28 cellular contexts compared by ENCODE assay signal in genomic region chr15:75129788-75130187, GRCh38.
DNase-seq lines count a peak whose midpoint lies in the region; ATAC-seq and TF ChIP-seq lines count a peak whose summit lies in the region.
"Had no signal": no experiment of that assay in that cellular context is flagged by ENCODE, and none has a peak within 500 bp of the region (broad histone marks: within the 10 kb centered on the region; RNA-seq: fewer than 3 reads in every experiment).

No MANE protein-coding gene starts in this region.

- no peaks in the 10 kb centered on the region for H3K9me3 Mint-ChIP-seq in activated naive CD8-positive, alpha-beta T cell treated with anti-CD3 and anti-CD28 coated beads, Interleukin-2, amount 10 ng/mL, durations not matched to agents 7 days and 5 days
- H3K9me3 Mint-ChIP-seq in activated naive CD8-positive, alpha-beta T cell treated with anti-CD3 and anti-CD28 coated beads, Interleukin-2, amount 50 U/mL, for 24 hours = no peaks in the 10 kb centered on the region
- no peaks in the 10 kb centered on the region for H3K9me3 Mint-ChIP-seq in immature natural killer cell
- H3K9me3 Mint-ChIP-seq: activated CD4-positive, alpha-beta memory T cell treated with anti-CD3 and anti-CD28 coated beads, Interleukin-2, amount 10 ng/mL, durations not matched to agents 7 days and 5 days; HFFc6; mesothelial cell of epicardium; naive B cell had no signal

- DNase-seq in activated naive CD8-positive, alpha-beta T cell treated with anti-CD3 and anti-CD28 coated beads, Interleukin-2, amount 10 ng/mL, durations not matched to agents 7 days and 5 days = no peak
- DNase-seq in activated naive CD8-positive, alpha-beta T cell treated with anti-CD3 and anti-CD28 coated beads, Interleukin-2, amount 50 U/mL, for 24 hours = no peak
- no peak for DNase-seq in MM.1S
- no peak for DNase-seq in immature natural killer cell
- DNase-seq in activated naive CD4-positive, alpha-beta T cell treated with Interleukin-2 at 50 U/mL for 16 hours = no peak
- DNase-seq in NCI-H2029 treated with DMSO at 0.1 percent for 48 hours (lab: John Stamatoyannopoulos, UW) = no peak
- DNase-seq: activated CD4-positive, alpha-beta memory T cell treated with anti-CD3 and anti-CD28 coated beads, Interleukin-2, amount 10 ng/mL, durations not matched to agents 7 days and 5 days; activated CD4-positive, CD25-positive, alpha-beta regulatory T cell; activated gamma-delta T cell; adrenal gland; body of pancreas; dorsolateral prefrontal cortex; HFFc6; Karpas-422; left ventricle myocardium superior; naive B cell; NCI-H1694; NCI-H2171; NCI-H510A treated with DMSO at 0.1 percent for 48 hours; NK-92 treated with Interleukin-12 subunit alpha and Interleukin-12 subunit beta, amount 100 ng/mL, for 24 hours; PC-3; stimulated activated CD4-positive, alpha-beta T cell treated with anti-CD3 and anti-CD28 coated beads, Interleukin-2, amount 100 ng/mL, for 24 hours; T1000 had no signal

- no peak overlapping the region for H2AFZ ChIP-seq in MM.1S (ENCODE audit: low read length)

- peak overlapping the region; percentile 97 for H3K27ac Mint-ChIP-seq in activated naive CD8-positive, alpha-beta T cell treated with anti-CD3 and anti-CD28 coated beads, Interleukin-2, amount 10 ng/mL, durations not matched to agents 7 days and 5 days
- H3K27ac Mint-ChIP-seq in activated naive CD8-positive, alpha-beta T cell treated with anti-CD3 and anti-CD28 coated beads, Interleukin-2, amount 50 U/mL, for 24 hours = no peak overlapping the region
- peak overlapping the region; percentile 83 to 96 (median 92) for H3K27ac Mint-ChIP-seq in immature natural killer cell
- H3K27ac Mint-ChIP-seq: HFFc6, mesothelial cell of epicardium had no signal

- H3F3A ChIP-seq in MM.1S (ENCODE audit: insufficient read depth, low read length) = peaks cover 16% of the 10 kb centered on the region

- H3K27ac ChIP-seq in MM.1S (ENCODE audit: low read length) = peak overlapping the region; percentile 80; the same call in 1 of the 2 replicates
- H3K27ac ChIP-seq: adrenal gland, BLaER1, body of pancreas, tibial nerve had no signal

- ATAC-seq in activated naive CD8-positive, alpha-beta T cell treated with anti-CD3 and anti-CD28 coated beads, Interleukin-2, amount 10 ng/mL, durations not matched to agents 7 days and 5 days (ENCODE audit: low read depth) = no peak
- no peak for ATAC-seq in activated naive CD8-positive, alpha-beta T cell treated with anti-CD3 and anti-CD28 coated beads, Interleukin-2, amount 50 U/mL, for 24 hours
- no peak for ATAC-seq in HG02763 (IDR thresholded peaks at IDR 0.05; ENCODE audit: unreplicated experiment)
- ATAC-seq: body of pancreas, left ventricle myocardium superior, PC-3 had no signal

- TF ChIP-seq CTCF in MM.1S (IDR thresholded peaks at IDR 0.05; ENCODE audit: low read length) = no peak

- H3K9ac ChIP-seq in MM.1S (ENCODE audit: low read length) = no peak overlapping the region; the same call in 1 of the 2 replicates
- H3K9ac ChIP-seq: BLaER1 had no signal

- peaks cover 39% of the 10 kb centered on the region for H3K4me1 Mint-ChIP-seq in activated naive CD8-positive, alpha-beta T cell treated with anti-CD3 and anti-CD28 coated beads, Interleukin-2, amount 10 ng/mL, durations not matched to agents 7 days and 5 days
- peaks cover 30% of the 10 kb centered on the region for H3K4me1 Mint-ChIP-seq in activated naive CD8-positive, alpha-beta T cell treated with anti-CD3 and anti-CD28 coated beads, Interleukin-2, amount 50 U/mL, for 24 hours
- peaks cover 58 to 66% of the 10 kb centered on the region in 2 donors for H3K4me1 Mint-ChIP-seq in immature natural killer cell
- H3K4me1 Mint-ChIP-seq: mesothelial cell of epicardium had no signal

- no peaks in the 10 kb centered on the region for H3K79me2 ChIP-seq in MM.1S (ENCODE audit: low read length)

- H3K4me3 Mint-ChIP-seq in activated naive CD8-positive, alpha-beta T cell treated with anti-CD3 and anti-CD28 coated beads, Interleukin-2, amount 10 ng/mL, durations not matched to agents 7 days and 5 days = peak overlapping the region; percentile 32
- H3K4me3 Mint-ChIP-seq in activated naive CD8-positive, alpha-beta T cell treated with anti-CD3 and anti-CD28 coated beads, Interleukin-2, amount 50 U/mL, for 24 hours = no peak overlapping the region
- H3K4me3 Mint-ChIP-seq in immature natural killer cell = peak overlapping the region; percentile 55 to 85 (median 70)
- H3K4me3 Mint-ChIP-seq: HFFc6, mesothelial cell of epicardium had no signal

- H3K36me3 Mint-ChIP-seq in activated naive CD8-positive, alpha-beta T cell treated with anti-CD3 and anti-CD28 coated beads, Interleukin-2, amount 10 ng/mL, durations not matched to agents 7 days and 5 days = peaks cover 2% of the 10 kb centered on the region
- H3K36me3 Mint-ChIP-seq in activated naive CD8-positive, alpha-beta T cell treated with anti-CD3 and anti-CD28 coated beads, Interleukin-2, amount 50 U/mL, for 24 hours (ENCODE audit: low read depth) = no peaks in the 10 kb centered on the region
- no peaks in the 10 kb centered on the region for H3K36me3 Mint-ChIP-seq in immature natural killer cell
- H3K36me3 Mint-ChIP-seq: mesothelial cell of epicardium, naive B cell had no signal

- H4K20me1 ChIP-seq in MM.1S (ENCODE audit: insufficient read depth, low read length) = no peaks in the 10 kb centered on the region
- H4K20me1 ChIP-seq: BLaER1 had no signal

- no peak overlapping the region for H3K4me3 ChIP-seq in MM.1S (ENCODE audit: low read length)
- H3K4me3 ChIP-seq: adrenal gland, BLaER1, body of pancreas, dorsolateral prefrontal cortex, smooth muscle cell, tibial nerve had no signal

- H3K27me3 ChIP-seq in MM.1S (replicated peaks; ENCODE audit: insufficient read depth, low read length) = no peaks in the 10 kb centered on the region
- H3K27me3 ChIP-seq: adrenal gland, BLaER1, body of pancreas, dorsolateral prefrontal cortex, tibial nerve had no signal

- H3K4me1 ChIP-seq in MM.1S (ENCODE audit: low read length) = peaks cover 16% of the 10 kb centered on the region
- H3K4me1 ChIP-seq: body of pancreas had no signal

- no peaks in the 10 kb centered on the region for H3K9me2 ChIP-seq in MM.1S (replicated peaks; ENCODE audit: insufficient read depth, low read length)

- peak overlapping the region; percentile 92; the same call in 1 of the 2 replicates for H3K4me2 ChIP-seq in MM.1S (ENCODE audit: low read depth, low read length)
- H3K4me2 ChIP-seq: BLaER1, smooth muscle cell had no signal

- H3K27me3 Mint-ChIP-seq in activated naive CD8-positive, alpha-beta T cell treated with anti-CD3 and anti-CD28 coated beads, Interleukin-2, amount 10 ng/mL, durations not matched to agents 7 days and 5 days = no peaks in the 10 kb centered on the region
- peaks cover 9% of the 10 kb centered on the region for H3K27me3 Mint-ChIP-seq in activated naive CD8-positive, alpha-beta T cell treated with anti-CD3 and anti-CD28 coated beads, Interleukin-2, amount 50 U/mL, for 24 hours
- peaks cover 0 to 6% (median 6%) of the 10 kb centered on the region in 3 donors for H3K27me3 Mint-ChIP-seq in immature natural killer cell (ENCODE audit: low read depth in 3 of 3)
- H3K27me3 Mint-ChIP-seq: naive B cell had no signal

- POLR2A ChIA-PET in activated naive CD8-positive, alpha-beta T cell treated with anti-CD3 and anti-CD28 coated beads, Interleukin-2, amount 10 ng/mL, durations not matched to agents 7 days and 5 days (lab: Charles Lee) = interaction anchor here (1.1 to 3.4 kb wide), 7 partner anchors 21 to 86 kb away, joined by 3 to 44 read pairs (median 5); partner anchors contain the start of gene C15orf39

- H3K36me3 ChIP-seq in MM.1S (replicated peaks; ENCODE audit: insufficient read depth, low read length) = no peaks in the 10 kb centered on the region
- H3K36me3 ChIP-seq: adrenal gland, BLaER1, tibial nerve had no signal

- H3K9me3 ChIP-seq in MM.1S (replicated peaks; ENCODE audit: insufficient read depth, low read length) = no peaks in the 10 kb centered on the region
- H3K9me3 ChIP-seq: adrenal gland, BLaER1, body of pancreas, tibial nerve had no signal
